Comparison of ENCODE assay signal across 1 cellular context in genomic region chr5:77669677-77670076, GRCh38.
TF ChIP-seq lines count a peak whose summit lies in the region.

No MANE protein-coding gene starts in this region.

TF ChIP-seq in K562, 482 proteins besides CTCF, POLR2A, EP300 and RAD21 (continued from another document):
- TF ChIP-seq, protein P1, sequence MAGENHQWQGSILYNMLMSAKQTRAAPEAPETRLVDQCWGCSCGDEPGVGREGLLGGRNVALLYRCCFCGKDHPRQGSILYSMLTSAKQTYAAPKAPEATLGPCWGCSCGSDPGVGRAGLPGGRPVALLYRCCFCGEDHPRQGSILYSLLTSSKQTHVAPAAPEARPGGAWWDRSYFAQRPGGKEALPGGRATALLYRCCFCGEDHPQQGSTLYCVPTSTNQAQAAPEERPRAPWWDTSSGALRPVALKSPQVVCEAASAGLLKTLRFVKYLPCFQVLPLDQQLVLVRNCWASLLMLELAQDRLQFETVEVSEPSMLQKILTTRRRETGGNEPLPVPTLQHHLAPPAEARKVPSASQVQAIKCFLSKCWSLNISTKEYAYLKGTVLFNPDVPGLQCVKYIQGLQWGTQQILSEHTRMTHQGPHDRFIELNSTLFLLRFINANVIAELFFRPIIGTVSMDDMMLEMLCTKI (IDR thresholded peaks at IDR 0.05; ENCODE audit: partially characterized antibody): no peak
- peak; percentile 60 for TF ChIP-seq NFIX (CRISPR knock-in tag; IDR thresholded peaks at IDR 0.05; ENCODE audit: low read depth)
- peak; percentile 86 for TF ChIP-seq NFIC (IDR thresholded peaks at IDR 0.05)
- TF ChIP-seq RREB1 (CRISPR knock-in tag; IDR thresholded peaks at IDR 0.05): no peak
